8 cellular contexts compared by ENCODE assay signal in genomic region chr7:129612112-129613015, GRCh38. TPM values are rescaled to one million over a fixed set of nuclear protein-coding genes. Genes with fewer than 3 reads are reported as not detected.
DNase-seq lines count a peak whose midpoint lies in the region; ATAC-seq and TF ChIP-seq lines count a peak whose summit lies in the region.

No MANE protein-coding gene starts in this region.

- H3K27ac ChIP-seq in ectodermal cell (ENCODE audit: insufficient read depth, low read depth, low read length, poor library complexity, severe bottlenecking) = no peak overlapping the region

- H3K4me3 ChIP-seq in ectodermal cell (ENCODE audit: insufficient read depth, low read depth, low read length) = peak overlapping the region; percentile 94

- peak overlapping the region; percentile 95 for H3K27ac Mint-ChIP-seq in stimulated activated naive B cell treated with anti-CD40 and anti-IgM and Interleukin-4, amounts not matched to agents 10 μg/mL and 1 μg/mL and 100 μg/mL, for 72 hours

- CTCF ChIA-PET in HEK293T (lab: Yijun Ruan, JAX) = interaction anchor here (0.8 to 1.2 kb wide), 6 partner anchors 17 to 270 kb away, joined by 3 read pairs; no protein-coding TSS in a partner anchor

- POLR2A ChIA-PET in HEK293T (lab: Yijun Ruan, JAX) = interaction anchor here (0.5 to 2.5 kb wide), 11 partner anchors 10 to 357 kb away, joined by 3 to 13 read pairs (median 4); no protein-coding TSS in a partner anchor

- no peaks in the 10 kb centered on the region for H3K27me3 ChIP-seq in ectodermal cell (ENCODE audit: control insufficient read depth, insufficient read depth, low read length, poor library complexity, severe bottlenecking)

- H3K4me1 ChIP-seq in ectodermal cell (ENCODE audit: control insufficient read depth, insufficient read depth, low read length) = peaks cover 27% of the 10 kb centered on the region

- peaks cover 10% of the 10 kb centered on the region for H3K36me3 ChIP-seq in ectodermal cell (ENCODE audit: control insufficient read depth, insufficient read depth, low read length)

- WGBS in ectodermal cell, 2 experiments = 1% methylated on average over 64 of the region's 64 CpGs

- in situ Hi-C loops in G401 (cut with HindIII; ENCODE audit: low sequenced_read_pairs) = no loop called here

- peak; percentile 22 to 25 for ATAC-seq in stimulated activated naive B cell treated with anti-CD40 and anti-IgM and Interleukin-4, amounts not matched to agents 10 μg/mL and 1 μg/mL and 100 μg/mL, for 72 hours (replicated peaks)

- H3K4me1 Mint-ChIP-seq in stimulated activated naive B cell treated with anti-CD40 and anti-IgM and Interleukin-4, amounts not matched to agents 10 μg/mL and 1 μg/mL and 100 μg/mL, for 72 hours = peaks cover 31 to 57% of the 10 kb centered on the region in 2 donors

- no peaks in the 10 kb centered on the region for H3K27me3 Mint-ChIP-seq in stimulated activated naive B cell treated with anti-CD40 and anti-IgM and Interleukin-4, amounts not matched to agents 10 μg/mL and 1 μg/mL and 100 μg/mL, for 72 hours

- H3K9me3 ChIP-seq in ectodermal cell (ENCODE audit: control insufficient read depth, low read length) = no peaks in the 10 kb centered on the region

- peaks cover 21 to 24% of the 10 kb centered on the region in 2 donors for H3K36me3 Mint-ChIP-seq in stimulated activated naive B cell treated with anti-CD40 and anti-IgM and Interleukin-4, amounts not matched to agents 10 μg/mL and 1 μg/mL and 100 μg/mL, for 72 hours

- peak overlapping the region; percentile 91 to 95 for H3K4me3 Mint-ChIP-seq in stimulated activated naive B cell treated with anti-CD40 and anti-IgM and Interleukin-4, amounts not matched to agents 10 μg/mL and 1 μg/mL and 100 μg/mL, for 72 hours

- no peaks in the 10 kb centered on the region for H3K9me3 Mint-ChIP-seq in stimulated activated naive B cell treated with anti-CD40 and anti-IgM and Interleukin-4, amounts not matched to agents 10 μg/mL and 1 μg/mL and 100 μg/mL, for 72 hours

- DNase-seq in G401 (ENCODE audit: low spot score) (peak; percentile 51), HEK293T (ENCODE audit: extremely low spot score) (peak; percentile 18), NCI-H146 (lab: John Stamatoyannopoulos, UW) (peak; percentile 57), medulla oblongata (ENCODE audit: extremely low spot score) (peak; percentile 74), KG1 (lab: John Stamatoyannopoulos, UW) (no peak)
- DNase-seq in activated CD4-positive, alpha-beta T cell treated with anti-CD3 and anti-CD28 coated beads, Interleukin-2, amount 50 U/mL, for 1 hour = peak; percentile 22
- DNase-seq in stimulated activated naive B cell treated with anti-CD40 and anti-IgM and Interleukin-4, amounts not matched to agents 10 μg/mL and 1 μg/mL and 100 μg/mL, for 72 hours = peak; percentile 12

TF ChIP-seq in HEK293T, 16 proteins besides CTCF, POLR2A, EP300 and RAD21:
- TF ChIP-seq LEF1 (IDR thresholded peaks at IDR 0.05; ENCODE audit: borderline replicate concordance) (no peak), FOXK2 (IDR thresholded peaks at IDR 0.05) (no peak), PKNOX1 (IDR thresholded peaks at IDR 0.05) (no peak), ELF4 (IDR thresholded peaks at IDR 0.05) (no peak), HDGF (IDR thresholded peaks at IDR 0.05; ENCODE audit: borderline replicate concordance) (no peak), FOXM1 (IDR thresholded peaks at IDR 0.05; ENCODE audit: borderline replicate concordance) (no peak), ARNT (IDR thresholded peaks at IDR 0.05) (no peak), SUZ12 (IDR thresholded peaks at IDR 0.05) (no peak), ZNF384 (IDR thresholded peaks at IDR 0.05) (no peak), CTBP1 (IDR thresholded peaks at IDR 0.05; ENCODE audit: borderline replicate concordance) (no peak), BHLHE40 (IDR thresholded peaks at IDR 0.05; ENCODE audit: borderline replicate concordance) (no peak), TARDBP (IDR thresholded peaks at IDR 0.05) (no peak), NFRKB (IDR thresholded peaks at IDR 0.05) (no peak), FOXA1 (IDR thresholded peaks at IDR 0.05) (no peak), SP1 (IDR thresholded peaks at IDR 0.05) (no peak), L3MBTL2 (conservative IDR thresholded peaks at IDR 0.05) (no peak)

RNA-seq across cellular contexts. Expression of gene NRF1, which starts 0.8 kb away (rescaled TPM):
- 12.9 and 23.6 TPM in 2 replicates for total RNA-seq in G401 (2014; rRNA removed; shearing (Covaris generic))
- polyA plus RNA-seq in ectodermal cell (2013, experiment 1 of 4) = 22.1 TPM
- polyA plus RNA-seq in ectodermal cell (2013, experiment 2 of 4) = 22.6 TPM
- polyA plus RNA-seq in ectodermal cell (2013, experiment 3 of 4) = 18.7 TPM
- 18.7 TPM for polyA plus RNA-seq in ectodermal cell (2013, experiment 4 of 4)
